16 cellular contexts compared by ENCODE assay signal in genomic region chr5:151077419-151077818, GRCh38. TPM values are rescaled to one million over a fixed set of nuclear protein-coding genes. Genes with fewer than 3 reads are reported as not detected.
DNase-seq lines count a peak whose midpoint lies in the region; ATAC-seq and TF ChIP-seq lines count a peak whose summit lies in the region.
"Had no signal": no experiment of that assay in that cellular context is flagged by ENCODE, and none has a peak within 500 bp of the region (broad histone marks: within the 10 kb centered on the region; RNA-seq: fewer than 3 reads in every experiment).

No MANE protein-coding gene starts in this region.

- TF ChIP-seq POLR2A in breast epithelium (IDR thresholded peaks at IDR 0.05), result no peak

- 96% methylated on average over 4 of the region's 9 CpGs for WGBS in mammary epithelial cell (ENCODE audit: low coverage, missing lambda C conversion rate)

- peak overlapping the region; percentile 74 for H3K4me3 Mint-ChIP-seq in MCF 10A (ENCODE audit: unreplicated experiment)
- peak overlapping the region; percentile 89 to 91 for H3K4me3 Mint-ChIP-seq in stimulated activated naive CD8-positive, alpha-beta T cell treated with anti-CD3 and anti-CD28 coated beads, Interleukin-15, amount 100 ng/mL, for 72 hours
- H3K4me3 Mint-ChIP-seq: HFFc6 had no signal

- peak overlapping the region; percentile 98 for H3K4me2 ChIP-seq in OCI-LY3 (ENCODE audit: low read length)
- H3K4me2 ChIP-seq in mammary epithelial cell (ENCODE audit: insufficient read depth, low read depth, low read length), result peak overlapping the region; percentile 17

- peak overlapping the region; percentile 29 for H3K27ac Mint-ChIP-seq in MCF 10A (ENCODE audit: low read depth, unreplicated experiment)
- peak overlapping the region in 1 of 2 donors; percentile 31 for H3K27ac Mint-ChIP-seq in stimulated activated naive CD8-positive, alpha-beta T cell treated with anti-CD3 and anti-CD28 coated beads, Interleukin-15, amount 100 ng/mL, for 72 hours

- CTCF ChIA-PET in MCF 10A (lab: Yijun Ruan, JAX) (interaction anchor here (0.6 to 40.7 kb wide), 4 partner anchors 28 to 1777 kb away, joined by 3 to 1587 read pairs (median 168); no protein-coding TSS in a partner anchor), mammary epithelial cell (lab: Charles Lee; ENCODE audit: low non-redundant PET) (no interaction called here)

- H3K79me2 ChIP-seq in OCI-LY3 (ENCODE audit: low read length) (peaks cover 97% of the 10 kb centered on the region), mammary epithelial cell (ENCODE audit: insufficient read depth, low read length) (peaks cover 84% of the 10 kb centered on the region)

- H3K27me3 ChIP-seq in breast epithelium (no peaks in the 10 kb centered on the region), OCI-LY3 (ENCODE audit: low read depth, low read length) (no peaks in the 10 kb centered on the region), mammary epithelial cell (ENCODE audit: insufficient read depth, low read length) (no peaks in the 10 kb centered on the region)
- H3K27me3 ChIP-seq: stomach had no signal

- H3K4me1 Mint-ChIP-seq in MCF 10A (ENCODE audit: insufficient read depth, unreplicated experiment), result peaks cover 71% of the 10 kb centered on the region
- H3K4me1 Mint-ChIP-seq in stimulated activated naive CD8-positive, alpha-beta T cell treated with anti-CD3 and anti-CD28 coated beads, Interleukin-15, amount 100 ng/mL, for 72 hours, result peaks cover 77% of the 10 kb centered on the region

- POLR2A ChIA-PET in MCF 10A (lab: Yijun Ruan, JAX), result interaction anchor here (0.7 kb wide), 1 partner anchor 156 kb away, joined by 3 read pairs; no protein-coding TSS in a partner anchor

- H4K20me1 ChIP-seq in OCI-LY3 (ENCODE audit: insufficient read depth, low read length), result peaks cover 58% of the 10 kb centered on the region
- H4K20me1 ChIP-seq in mammary epithelial cell (ENCODE audit: insufficient read depth, low read length), result no peaks in the 10 kb centered on the region

- no peak for ATAC-seq in stimulated activated naive CD8-positive, alpha-beta T cell treated with anti-CD3 and anti-CD28 coated beads, Interleukin-15, amount 100 ng/mL, for 72 hours
- ATAC-seq in HG02870 (IDR thresholded peaks at IDR 0.05; ENCODE audit: unreplicated experiment), result no peak
- ATAC-seq in GM18909 (IDR thresholded peaks at IDR 0.05; ENCODE audit: poor library complexity, unreplicated experiment), result no peak

- peaks cover 55% of the 10 kb centered on the region for H3K36me3 Mint-ChIP-seq in MCF 10A (ENCODE audit: insufficient read depth, unreplicated experiment)

- H3K36me3 ChIP-seq in breast epithelium (no peaks in the 10 kb centered on the region), OCI-LY3 (replicated peaks; ENCODE audit: low read depth, low read length) (peaks cover 53% of the 10 kb centered on the region), mammary epithelial cell (ENCODE audit: insufficient read depth, low read length) (peaks cover 12% of the 10 kb centered on the region)

- H3K27me3 Mint-ChIP-seq in MCF 10A (ENCODE audit: insufficient read depth, unreplicated experiment), result no peaks in the 10 kb centered on the region
- H3K27me3 Mint-ChIP-seq in stimulated activated naive CD8-positive, alpha-beta T cell treated with anti-CD3 and anti-CD28 coated beads, Interleukin-15, amount 100 ng/mL, for 72 hours, result no peaks in the 10 kb centered on the region

- intact Hi-C loops in MCF 10A (cut with micrococcal nuclease), result no loop called here
- intact Hi-C loops in breast epithelium (cut with DNase I; ENCODE audit: low total_unique reads), result no loop called here
- intact Hi-C loops in mammary epithelial cell (cut with micrococcal nuclease), result no loop called here

- no peaks in the 10 kb centered on the region for H3K9me3 ChIP-seq in breast epithelium
- H3K9me3 ChIP-seq in OCI-LY3 (ENCODE audit: insufficient read depth, low read length), result no peaks in the 10 kb centered on the region
- no peaks in the 10 kb centered on the region for H3K9me3 ChIP-seq in mammary epithelial cell (replicated peaks; ENCODE audit: insufficient read depth, low read length)
- H3K9me3 ChIP-seq: stomach had no signal

- DNase-seq in MCF 10A (ENCODE audit: unreplicated experiment), result no peak
- no peak for DNase-seq in breast epithelium (ENCODE audit: low spot score in 2 of 2)
- no peak for DNase-seq in mammary epithelial cell
- no peak for DNase-seq in stimulated activated naive CD8-positive, alpha-beta T cell treated with anti-CD3 and anti-CD28 coated beads, Interleukin-15, amount 100 ng/mL, for 72 hours
- DNase-seq in activated CD4-positive, CD25-positive, alpha-beta regulatory T cell (lab: John Stamatoyannopoulos, UW), result no peak
- DNase-seq: HFFc6, NCI-H146, NCI-H446, occipital lobe, stomach had no signal

- no peak overlapping the region for H3K4me3 ChIP-seq in breast epithelium
- H3K4me3 ChIP-seq in OCI-LY3 (ENCODE audit: low read length), result peak overlapping the region; percentile 93
- H3K4me3 ChIP-seq in mammary epithelial cell (replicated peaks in 1 of 3; ENCODE audit: insufficient read depth in 1 of 3, low read depth in 2 of 3, low read length in 3 of 3), result no peak overlapping the region
- H3K4me3 ChIP-seq: lung, SK-N-MC had no signal

- BruUV-seq in MCF 10A (replicated peaks; lab: Mats Ljungman, UMichigan), result no TSS peak
- no TSS peak for BruUV-seq in mammary epithelial cell (replicated peaks; lab: Mats Ljungman, UMichigan)

- H3K4me1 ChIP-seq in breast epithelium (peaks cover 0 to 20% of the 10 kb centered on the region in 2 donors), OCI-LY3 (ENCODE audit: low read length) (peaks cover 55% of the 10 kb centered on the region), mammary epithelial cell (ENCODE audit: insufficient read depth, low read length) (peaks cover 48% of the 10 kb centered on the region)

- H3K9me3 Mint-ChIP-seq in MCF 10A (ENCODE audit: unreplicated experiment), result no peaks in the 10 kb centered on the region
- no peaks in the 10 kb centered on the region for H3K9me3 Mint-ChIP-seq in stimulated activated naive CD8-positive, alpha-beta T cell treated with anti-CD3 and anti-CD28 coated beads, Interleukin-15, amount 100 ng/mL, for 72 hours
- H3K9me3 Mint-ChIP-seq: HFFc6 had no signal

- in situ Hi-C loops in mammary epithelial cell (cut with MboI; ENCODE audit: low sequenced_read_pairs in 2 of 2), result no loop called here

- H2AFZ ChIP-seq in OCI-LY3 (ENCODE audit: low read depth, low read length) (no peak overlapping the region), mammary epithelial cell (ENCODE audit: low read depth, low read length) (no peak overlapping the region)

- no peak overlapping the region for H3K27ac ChIP-seq in breast epithelium
- H3K27ac ChIP-seq in OCI-LY3 (ENCODE audit: low read length), result no peak overlapping the region
- H3K27ac ChIP-seq in mammary epithelial cell (ENCODE audit: insufficient read depth, low read depth, low read length), result peak overlapping the region; percentile 75
- H3K27ac ChIP-seq: SK-N-MC, VCaP had no signal

- no peak for TF ChIP-seq CTCF in MCF 10A (IDR thresholded peaks at IDR 0.05; ENCODE audit: unreplicated experiment)
- TF ChIP-seq CTCF in breast epithelium (IDR thresholded peaks at IDR 0.05), result no peak
- no peak for TF ChIP-seq CTCF in OCI-LY3 (IDR thresholded peaks at IDR 0.05; ENCODE audit: low read depth, low read length)
- TF ChIP-seq CTCF in mammary epithelial cell (conservative IDR thresholded peaks at IDR 0.05 in 1 of 2, IDR thresholded peaks at IDR 0.05 in 1 of 2; ENCODE audit: extremely low read depth in 1 of 2, insufficient read depth in 1 of 2, low read depth in 1 of 2, low read length in 2 of 2), result no peak

- H3K9ac ChIP-seq in OCI-LY3 (ENCODE audit: low read length) (peak overlapping the region; percentile 96; the same call in 1 of the 2 replicates), mammary epithelial cell (ENCODE audit: insufficient read depth, low read length) (no peak overlapping the region)

- dilution Hi-C loops in mammary epithelial cell (cut with HindIII; ENCODE audit: low sequenced_read_pairs), result loop anchor here (25.0 kb wide), 1 partner anchor 535 kb away; no protein-coding TSS in a partner anchor

RNA-seq across cellular contexts. Expression of gene TNIP1, which starts 3.4 kb away (rescaled TPM):
- 246 and 342 TPM in 2 replicates for total RNA-seq in MCF 10A (2022)
- 100 to 1,000 TPM in 1 of 3 donors, 10 to 100 TPM in 2; 65.3 to 221 (median 91.8) TPM for total RNA-seq in breast epithelium
- 100 to 1,000 TPM in 1 of 2 donors, 10 to 100 TPM in 1; 74.3 to 247 TPM for total RNA-seq in mammary epithelial cell
- 118 TPM for polyA plus RNA-seq in mammary epithelial cell
- polyA minus RNA-seq in mammary epithelial cell, result 137 TPM

RNA-seq across cellular contexts. Expression of gene GPX3, which starts 57.0 kb away (rescaled TPM):
- not detected in 2 replicates for total RNA-seq in MCF 10A (2022)
- total RNA-seq in breast epithelium, result 1,000 to 10,000 TPM; 1,215 to 5,290 (median 2,830) TPM
- total RNA-seq in mammary epithelial cell, result 1 to 10 TPM in 1 of 2 donors, not detected in 1; 2.7 TPM
- 2.5 TPM for polyA plus RNA-seq in mammary epithelial cell
- not detected for polyA minus RNA-seq in mammary epithelial cell

Comparison
In these comparisons a context has a peak if more than half of its experiments do, and no peak if none do; other contexts are left out.
1. RNA of gene GPX3, which starts 57.0 kb away (total RNA-seq): 1,215 to 5,290 TPM in breast epithelium; 2.7 TPM in mammary epithelial cell and not detected in MCF 10A; every median in the first group is over 100 times any median in the second.